ENCODE assay signal across 16 cellular contexts in the genomic region with DNA sequence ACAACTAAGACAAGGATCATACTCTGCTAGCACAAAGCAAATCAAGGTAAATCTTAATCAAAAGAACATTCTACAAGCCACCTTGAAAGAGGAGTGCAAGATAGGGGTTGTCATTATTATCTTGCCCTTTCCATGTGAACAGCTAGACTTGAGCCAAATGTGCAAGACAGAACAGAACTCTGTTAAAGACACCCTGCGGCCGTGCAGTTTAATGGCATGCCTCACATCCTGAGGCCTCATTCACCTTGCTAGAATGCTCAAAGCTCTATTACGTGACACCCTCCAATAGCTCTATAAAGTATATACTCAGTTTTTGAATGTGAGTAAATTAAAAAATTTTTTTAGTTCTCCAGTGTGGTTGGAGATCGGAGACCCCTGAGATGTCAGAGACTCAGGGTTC. TPM values are rescaled to one million over a fixed set of nuclear protein-coding genes. Genes with fewer than 3 reads are reported as not detected.
DNase-seq lines count a peak whose midpoint lies in the region; ATAC-seq, FAIRE-seq and TF ChIP-seq lines count a peak whose summit lies in the region.
"Had no signal": no experiment of that assay in that cellular context is flagged by ENCODE, and none has a peak within 500 bp of the region (broad histone marks: within the 10 kb centered on the region; RNA-seq: fewer than 3 reads in every experiment).

No MANE protein-coding gene starts in this region.

- H4K91ac ChIP-seq in H1 (replicated peaks; ENCODE audit: insufficient read length, low read length): no peak overlapping the region

- H3K4me2 ChIP-seq in H1 (ENCODE audit: insufficient read depth in 1 of 2, low read depth in 2 of 2, low read length in 2 of 2) (no peak overlapping the region), keratinocyte (ENCODE audit: control insufficient read depth, extremely low read depth, insufficient read depth, low read depth, low read length) (peak overlapping the region; percentile 49)
- H3K4me2 ChIP-seq: BLaER1 had no signal

- H3K79me1 ChIP-seq in H1 (ENCODE audit: low read depth, low read length): no peaks in the 10 kb centered on the region

- peaks cover 17% of the 10 kb centered on the region for H3K4me1 ChIP-seq in left ventricle myocardium inferior
- peaks cover 3% of the 10 kb centered on the region for H3K4me1 ChIP-seq in right cardiac atrium (ENCODE audit: control insufficient read depth, insufficient read depth, low read length)
- H3K4me1 ChIP-seq in H1 (replicated peaks in 1 of 4; ENCODE audit: control insufficient read depth in 3 of 4, insufficient read depth in 4 of 4, low read length in 3 of 4): peaks cover 3 to 12% (median 4%) of the 10 kb centered on the region in 4 experiments; a peak in 6 of 7 replicates
- H3K4me1 ChIP-seq in keratinocyte (ENCODE audit: control insufficient read depth, extremely low read depth, insufficient read depth, low read length): peaks cover 30% of the 10 kb centered on the region
- H3K4me1 ChIP-seq in tibial artery: peaks cover 0 to 92% (median 34%) of the 10 kb centered on the region in 4 donors
- peaks cover 25% of the 10 kb centered on the region for H3K4me1 ChIP-seq in lower lobe of right lung
- H3K4me1 ChIP-seq: BLaER1, Caco-2 had no signal

- H3K79me2 ChIP-seq in H1 (ENCODE audit: control insufficient read depth in 1 of 2, insufficient read depth in 2 of 2, low read length in 2 of 2): no peaks in the 10 kb centered on the region
- H3K79me2 ChIP-seq in keratinocyte (ENCODE audit: control insufficient read depth, insufficient read depth, low read length): peaks cover 4% of the 10 kb centered on the region

- no peaks in the 10 kb centered on the region for H3K9me1 ChIP-seq in keratinocyte (ENCODE audit: control insufficient read depth, extremely low read depth, insufficient read depth, low read length)

- intact Hi-C loops in left ventricle myocardium inferior (cut with micrococcal nuclease): no loop called here
- intact Hi-C loops in right cardiac atrium (cut with DNase I): no loop called here
- intact Hi-C loops in tibial artery (cut with DNase I; ENCODE audit: low total_unique reads): loop anchor here (10.0 kb wide), 1 partner anchor 49 kb away; a partner anchor contains a TSS
- intact Hi-C loops in lower lobe of right lung (cut with DNase I): no loop called here

- no peaks in the 10 kb centered on the region for H3K23me2 ChIP-seq in H1 (ENCODE audit: low read depth, low read length)

- no peak for TF ChIP-seq RAD21 in H1 (IDR thresholded peaks at IDR 0.05 in 1 of 2, conservative IDR thresholded peaks at IDR 0.05 in 1 of 2; ENCODE audit: low read depth in 2 of 2, low read length in 2 of 2)

- H2AK5ac ChIP-seq in H1 (ENCODE audit: low read depth, low read length): no peak overlapping the region

- POLR2A ChIA-PET in H1 (lab: Charles Lee; ENCODE audit: partially characterized antibody): interaction anchor here (1.3 to 1.6 kb wide), 2 partner anchors 8 to 10 kb away, joined by 6 to 9 read pairs; a partner anchor contains a TSS

- no peak for DNase-seq in left ventricle myocardium inferior
- DNase-seq in right cardiac atrium: no peak
- DNase-seq in H1 (ENCODE audit: low read depth in 1 of 2, low spot score in 2 of 2): no peak
- no peak for DNase-seq in keratinocyte (ENCODE audit: low read depth, low spot score)
- no peak for DNase-seq in tibial artery
- DNase-seq in lower lobe of right lung: no peak
- DNase-seq: 8988T; AML-193; Caco-2; CD8-positive, alpha-beta memory T cell; GF-D8; GM23248; H7 had no signal

- H2BK15ac ChIP-seq in H1 (ENCODE audit: low read length): no peak overlapping the region

- no peak overlapping the region for H3K9ac ChIP-seq in H1 (replicated peaks in 1 of 4; ENCODE audit: extremely low read depth in 1 of 4, low read depth in 3 of 4, low read length in 3 of 4)
- no peak overlapping the region for H3K9ac ChIP-seq in keratinocyte (ENCODE audit: control insufficient read depth, extremely low read depth, insufficient read depth, low read length)
- H3K9ac ChIP-seq: BLaER1, GM23248 had no signal

- no peak for TF ChIP-seq EP300 in H1 (IDR thresholded peaks at IDR 0.05; ENCODE audit: borderline replicate concordance in 1 of 2, low read depth in 2 of 2, low read length in 2 of 2)

- H3K4ac ChIP-seq in H1 (replicated peaks; ENCODE audit: insufficient read length, low read depth, low read length): no peak overlapping the region

- H2BK5ac ChIP-seq in H1 (ENCODE audit: low read depth, low read length): no peak overlapping the region

- H3K27ac ChIP-seq in left ventricle myocardium inferior (replicated peaks) (peak overlapping the region; percentile 2), right cardiac atrium (ENCODE audit: low read length) (no peak overlapping the region), H1 (ENCODE audit: low read depth, low read length) (no peak overlapping the region), keratinocyte (ENCODE audit: control insufficient read depth, insufficient read depth, low read length) (peak overlapping the region; percentile 62), tibial artery (peak overlapping the region; percentile 43 to 99), lower lobe of right lung (no peak overlapping the region)
- H3K27ac ChIP-seq: BLaER1, GM23248 had no signal

- H3K36me3 ChIP-seq in left ventricle myocardium inferior (peaks cover 89% of the 10 kb centered on the region), H1 (ENCODE audit: control insufficient read depth in 2 of 4, insufficient read depth in 4 of 4, low read length in 3 of 4) (peaks cover 0 to 19% (median 4%) of the 10 kb centered on the region in 4 experiments; a peak in 4 of 8 replicates), keratinocyte (ENCODE audit: control insufficient read depth in 2 of 2, extremely low read depth in 1 of 2, insufficient read depth in 2 of 2, low read length in 2 of 2) (peaks cover 12 to 27% of the 10 kb centered on the region in 2 experiments), tibial artery (peaks cover 54 to 68% (median 59%) of the 10 kb centered on the region in 3 donors), lower lobe of right lung (peaks cover 93% of the 10 kb centered on the region)

- WGBS in right cardiac atrium: 84% methylated on average over 4 of the region's 4 CpGs
- 89% methylated on average over 4 of the region's 4 CpGs; no CpG with 5 or more reads in 1 of the 2 experiments for WGBS in H1 (ENCODE audit: extremely low coverage in 1 of 2, insufficient coverage in 1 of 2, insufficient read length in 1 of 2, insufficient replicate concordance in 2 of 2, low coverage in 1 of 2, low lambda C conversion rate in 2 of 2, missing lambda C conversion rate in 1 of 2), 2 experiments

- H4K20me1 ChIP-seq in H1 (replicated peaks in 1 of 2; ENCODE audit: control insufficient read depth in 1 of 2, insufficient read depth in 2 of 2, low read length in 2 of 2) (no peaks in the 10 kb centered on the region), keratinocyte (ENCODE audit: control insufficient read depth, extremely low read depth, insufficient read depth, low read length) (no peaks in the 10 kb centered on the region)
- H4K20me1 ChIP-seq: BLaER1 had no signal

- no peaks in the 10 kb centered on the region for H3K27me3 ChIP-seq in left ventricle myocardium inferior (ENCODE audit: low read depth)
- H3K27me3 ChIP-seq in right cardiac atrium (ENCODE audit: control insufficient read depth, insufficient read depth): no peaks in the 10 kb centered on the region
- no peaks in the 10 kb centered on the region for H3K27me3 ChIP-seq in H1 (replicated peaks in 1 of 4; ENCODE audit: control insufficient read depth in 3 of 4, extremely low read depth in 1 of 4, insufficient read depth in 3 of 4, low read length in 3 of 4)
- no peaks in the 10 kb centered on the region for H3K27me3 ChIP-seq in keratinocyte (ENCODE audit: control insufficient read depth, extremely low read depth, insufficient read depth, low read length)
- H3K27me3 ChIP-seq in tibial artery: no peaks in the 10 kb centered on the region
- no peaks in the 10 kb centered on the region for H3K27me3 ChIP-seq in lower lobe of right lung (ENCODE audit: low read depth)
- H3K27me3 ChIP-seq: BLaER1 had no signal

- H2BK20ac ChIP-seq in H1 (ENCODE audit: low read length): no peak overlapping the region

- no peak overlapping the region for H2BK12ac ChIP-seq in H1 (ENCODE audit: low read depth, low read length)

- H2AFZ ChIP-seq in H1 (ENCODE audit: low read length): no peak overlapping the region
- no peak overlapping the region for H2AFZ ChIP-seq in keratinocyte (ENCODE audit: control insufficient read depth, low read length)
- H2AFZ ChIP-seq: GM23248 had no signal

- no peak overlapping the region for H3K4me3 ChIP-seq in left ventricle myocardium inferior
- H3K4me3 ChIP-seq in right cardiac atrium (ENCODE audit: low read length): no peak overlapping the region
- H3K4me3 ChIP-seq in H1 (ENCODE audit: extremely low read depth in 1 of 4, insufficient read depth in 2 of 4, low read depth in 3 of 4, low read length in 4 of 4): no peak overlapping the region
- peak overlapping the region in 1 of 3 experiments; percentile 21 for H3K4me3 ChIP-seq in keratinocyte (ENCODE audit: control insufficient read depth in 2 of 3, extremely low read depth in 1 of 3, insufficient read depth in 2 of 3, low read depth in 1 of 3, low read length in 3 of 3)
- H3K4me3 ChIP-seq in tibial artery: no peak overlapping the region
- H3K4me3 ChIP-seq in lower lobe of right lung: no peak overlapping the region
- H3K4me3 ChIP-seq: BLaER1, GM23248 had no signal

- ATAC-seq in right cardiac atrium (no peak), lower lobe of right lung (no peak), GM18907 (IDR thresholded peaks at IDR 0.05; ENCODE audit: unreplicated experiment) (no peak), GM18498 (IDR thresholded peaks at IDR 0.05; ENCODE audit: unreplicated experiment) (no peak)

- no peak overlapping the region for H2BK120ac ChIP-seq in H1 (replicated peaks; ENCODE audit: low read depth, low read length)

- H3K9me3 ChIP-seq in left ventricle myocardium inferior (replicated peaks): no peaks in the 10 kb centered on the region
- H3K9me3 ChIP-seq in right cardiac atrium (ENCODE audit: control insufficient read depth, low read length): no peaks in the 10 kb centered on the region
- no peaks in the 10 kb centered on the region for H3K9me3 ChIP-seq in H1 (ENCODE audit: insufficient read depth in 2 of 2, low read depth in 1 of 2, low read length in 1 of 2)
- H3K9me3 ChIP-seq in keratinocyte (ENCODE audit: control insufficient read depth, low read depth, low read length): no peaks in the 10 kb centered on the region
- no peaks in the 10 kb centered on the region for H3K9me3 ChIP-seq in tibial artery
- no peaks in the 10 kb centered on the region for H3K9me3 ChIP-seq in lower lobe of right lung
- H3K9me3 ChIP-seq: BLaER1, Caco-2 had no signal

- no peak overlapping the region for H4K5ac ChIP-seq in H1 (ENCODE audit: insufficient read length, low read depth, low read length)

- H3K23ac ChIP-seq in H1 (ENCODE audit: insufficient read length): no peak overlapping the region

- no peak for TF ChIP-seq POLR2A in H1 (IDR thresholded peaks at IDR 0.05; ENCODE audit: control extremely low read depth in 1 of 2, low read depth in 2 of 2, low read length in 2 of 2)

- dilution Hi-C loops in keratinocyte (cut with MboI; ENCODE audit: extremely low pct_ligation_motif_present, low sequenced_read_pairs): no loop called here

- TF ChIP-seq CTCF in left ventricle myocardium inferior (IDR thresholded peaks at IDR 0.05; ENCODE audit: borderline replicate concordance) (no peak), H1 (IDR thresholded peaks at IDR 0.05; ENCODE audit: control extremely low read depth in 1 of 3, insufficient read depth in 1 of 3, low read depth in 1 of 3, low read length in 3 of 3) (no peak), keratinocyte (optimal IDR thresholded peaks at IDR 0.05 in 1 of 3, IDR thresholded peaks at IDR 0.05 in 1 of 3, conservative IDR thresholded peaks at IDR 0.05 in 1 of 3; ENCODE audit: extremely low read depth in 1 of 3, insufficient read depth in 2 of 3, low read length in 3 of 3) (peak in 1 of 3 experiments; percentile 2), tibial artery (IDR thresholded peaks at IDR 0.05) (no peak), lower lobe of right lung (IDR thresholded peaks at IDR 0.05) (no peak)

- no peak overlapping the region for H4K8ac ChIP-seq in H1 (ENCODE audit: extremely low read depth, insufficient read depth, low read length)

- H3K14ac ChIP-seq in H1 (ENCODE audit: insufficient read length): no peak overlapping the region

- H3K18ac ChIP-seq in H1 (ENCODE audit: extremely low read depth, low read length): no peak overlapping the region

- no peak for FAIRE-seq in H1 (lab: Jason Lieb, UNC)
- FAIRE-seq in keratinocyte (lab: Jason Lieb, UNC): peak; percentile 93

- no peak overlapping the region for H3K56ac ChIP-seq in H1 (replicated peaks; ENCODE audit: insufficient read length, low read depth, low read length)

- CTCF ChIA-PET in H1 (lab: Charles Lee; ENCODE audit: partially characterized antibody): interaction anchor here (1.2 to 1.6 kb wide), 4 partner anchors 9 to 11 kb away, joined by 3 to 7 read pairs (median 4); no protein-coding TSS in a partner anchor

RNA-seq across cellular contexts. Expression of a gene that starts 7.4 kb away (rescaled TPM):
- total RNA-seq in left ventricle myocardium inferior (28.2 TPM), right cardiac atrium (100 to 1,000 TPM in 1 of 4 donors, 10 to 100 TPM in 3; 47.5 to 112 (median 56.6) TPM), lower lobe of right lung (35.7 TPM)
- polyA plus RNA-seq in right cardiac atrium (26.1 TPM), H1 (2011; rRNA removed) (5.8 and 6.7 TPM in 2 replicates), keratinocyte (23.4 to 39.0 TPM (median 35.5 TPM) in 3 replicates)
- total RNA-seq in H1 (2021; fragmentation: NEBNext Ultra II Directional; extraction: Animal tissue kit (Norgen Biotek cat#: 25700)): 20.7 and 20.8 TPM in 2 replicates
- 5.5 TPM for polyA plus RNA-seq in H1 (2011; cell fraction: cytosol; rRNA removed)
- 16.2 TPM for polyA plus RNA-seq in H1 (2011; cell fraction: nucleus; rRNA removed)
- polyA plus RNA-seq in H1 (2012, experiment 1 of 2): 9.7 to 17.3 TPM (median 12.0 TPM) in 4 replicates
- polyA plus RNA-seq in H1 (2012, experiment 2 of 2): 1.5 TPM
- 45.0 TPM for polyA plus RNA-seq in H1 (2013, experiment 1 of 2)
- polyA plus RNA-seq in H1 (2013, experiment 2 of 2): 45.0 TPM
- polyA minus RNA-seq in H1 (2011; rRNA and poly(A)+ RNA removed): 17.5 and 25.9 TPM in 2 replicates
- 7.2 TPM for polyA minus RNA-seq in H1 (2011; cell fraction: cytosol; rRNA and poly(A)+ RNA removed)
- 34.4 TPM for polyA minus RNA-seq in H1 (2011; cell fraction: nucleus; rRNA and poly(A)+ RNA removed)
- 13.7 TPM for polyA plus RNA-seq in keratinocyte (2011; ENCODE audit: low read depth)
- 16.3 and 30.1 TPM in 2 replicates for polyA plus RNA-seq in keratinocyte (2011; cell fraction: cytosol; rRNA removed)
- 50.9 and 60.1 TPM in 2 replicates for polyA plus RNA-seq in keratinocyte (2011; cell fraction: nucleus; rRNA removed)
- polyA plus RNA-seq in keratinocyte (2012; ENCODE audit: low replicate concordance): 11.3 and 35.8 TPM in 2 replicates
- polyA minus RNA-seq in keratinocyte: 27.9 to 59.3 TPM (median 32.2 TPM) in 3 replicates
- polyA minus RNA-seq in keratinocyte (2011; cell fraction: cytosol; rRNA and poly(A)+ RNA removed): 32.4 TPM
- polyA minus RNA-seq in keratinocyte (2011; cell fraction: nucleus; rRNA and poly(A)+ RNA removed): 53.7 and 98.0 TPM in 2 replicates

RNA-seq across cellular contexts. Expression of a gene that starts 46.0 kb away (rescaled TPM):
- total RNA-seq in left ventricle myocardium inferior (21.0 TPM), right cardiac atrium (10 to 100 TPM; 21.1 to 28.5 (median 22.5) TPM), lower lobe of right lung (40.0 TPM)
- polyA plus RNA-seq in right cardiac atrium (6.7 TPM), H1 (2011; rRNA removed) (1.4 TPM in 2 replicates), keratinocyte (8.5 to 13.7 TPM (median 9.6 TPM) in 3 replicates)
- 17.8 and 18.3 TPM in 2 replicates for total RNA-seq in H1 (2021; fragmentation: NEBNext Ultra II Directional; extraction: Animal tissue kit (Norgen Biotek cat#: 25700))
- 2.6 TPM for polyA plus RNA-seq in H1 (2011; cell fraction: cytosol; rRNA removed)
- 11.5 TPM for polyA plus RNA-seq in H1 (2011; cell fraction: nucleus; rRNA removed)
- 4.9 to 11.8 TPM (median 6.7 TPM) in 4 replicates for polyA plus RNA-seq in H1 (2012, experiment 1 of 2)
- 0.60 TPM for polyA plus RNA-seq in H1 (2012, experiment 2 of 2)
- polyA plus RNA-seq in H1 (2013, experiment 1 of 2): 11.2 TPM
- polyA plus RNA-seq in H1 (2013, experiment 2 of 2): 10.6 TPM
- 6.7 and 13.8 TPM in 2 replicates for polyA minus RNA-seq in H1 (2011; rRNA and poly(A)+ RNA removed)
- 8.1 TPM for polyA minus RNA-seq in H1 (2011; cell fraction: cytosol; rRNA and poly(A)+ RNA removed)
- polyA minus RNA-seq in H1 (2011; cell fraction: nucleus; rRNA and poly(A)+ RNA removed): 16.9 TPM
- 51.5 TPM for polyA plus RNA-seq in keratinocyte (2011; ENCODE audit: low read depth)
- polyA plus RNA-seq in keratinocyte (2011; cell fraction: cytosol; rRNA removed): 6.0 and 9.1 TPM in 2 replicates
- polyA plus RNA-seq in keratinocyte (2011; cell fraction: nucleus; rRNA removed): 10.6 and 14.8 TPM in 2 replicates
- polyA plus RNA-seq in keratinocyte (2012; ENCODE audit: low replicate concordance): 14.8 and 15.6 TPM in 2 replicates
- polyA minus RNA-seq in keratinocyte: 1.7 to 12.6 TPM (median 12.0 TPM) in 3 replicates
- 7.3 TPM for polyA minus RNA-seq in keratinocyte (2011; cell fraction: cytosol; rRNA and poly(A)+ RNA removed)
- polyA minus RNA-seq in keratinocyte (2011; cell fraction: nucleus; rRNA and poly(A)+ RNA removed): 13.9 and 26.9 TPM in 2 replicates

Comparison
In these comparisons a context has a peak if more than half of its experiments do, and no peak if none do; other contexts are left out.
1. H3K27ac ChIP-seq: peak in left ventricle myocardium inferior (single experiment), keratinocyte (single experiment) and tibial artery (2 of 2); none in right cardiac atrium (single experiment), H1 (single experiment) and lower lobe of right lung (single experiment).